Comparison of ENCODE assay signal across 16 cellular contexts in genomic region chr2:29033172-29033571, GRCh38. TPM values are rescaled to one million over a fixed set of nuclear protein-coding genes. Genes with fewer than 3 reads are reported as not detected.
DNase-seq lines count a peak whose midpoint lies in the region; ATAC-seq and TF ChIP-seq lines count a peak whose summit lies in the region.
"Had no signal": no experiment of that assay in that cellular context is flagged by ENCODE, and none has a peak within 500 bp of the region (broad histone marks: within the 10 kb centered on the region; RNA-seq: fewer than 3 reads in every experiment).

No MANE protein-coding gene starts in this region.

- peak overlapping the region; percentile 72 for H2AFZ ChIP-seq in mammary epithelial cell (ENCODE audit: low read depth, low read length)

- H3K36me3 ChIP-seq in mammary epithelial cell (ENCODE audit: insufficient read depth, low read length), result no peaks in the 10 kb centered on the region
- H3K36me3 ChIP-seq: colonic mucosa, tibial artery had no signal

- ATAC-seq in GM21528 (IDR thresholded peaks at IDR 0.05; ENCODE audit: low FRiP score, unreplicated experiment), result no peak
- ATAC-seq: activated CD4-positive, CD25-positive, alpha-beta regulatory T cell treated with anti-CD3 and anti-CD28 coated beads, Interleukin-2, amount 50 U/mL, for 24 hours had no signal

- dilution Hi-C loops in mammary epithelial cell (cut with HindIII; ENCODE audit: low sequenced_read_pairs), result no loop called here

- no peaks in the 10 kb centered on the region for H3K27me3 ChIP-seq in mammary epithelial cell (ENCODE audit: insufficient read depth, low read length)
- H3K27me3 ChIP-seq: colonic mucosa, right atrium auricular region, tibial artery had no signal

- no peak overlapping the region for H3K4me3 ChIP-seq in AG09309 (ENCODE audit: control insufficient read depth, low read depth, low read length)
- H3K4me3 ChIP-seq in mammary epithelial cell (replicated peaks in 1 of 3; ENCODE audit: insufficient read depth in 1 of 3, low read depth in 2 of 3, low read length in 3 of 3), result no peak overlapping the region
- H3K4me3 ChIP-seq: colonic mucosa, right atrium auricular region, tibial artery had no signal

- BruUV-seq in mammary epithelial cell (replicated peaks; lab: Mats Ljungman, UMichigan), result no TSS peak

- CTCF ChIA-PET in mammary epithelial cell (lab: Charles Lee; ENCODE audit: low non-redundant PET), result no interaction called here

- peak overlapping the region; percentile 10 for H3K27ac ChIP-seq in mammary epithelial cell (ENCODE audit: insufficient read depth, low read depth, low read length)
- H3K27ac ChIP-seq: colonic mucosa, right atrium auricular region, tibial artery had no signal

- no peaks in the 10 kb centered on the region for H3K9me3 ChIP-seq in mammary epithelial cell (replicated peaks; ENCODE audit: insufficient read depth, low read length)
- H3K9me3 ChIP-seq: colonic mucosa, right atrium auricular region, tibial artery had no signal

- H4K20me1 ChIP-seq in mammary epithelial cell (ENCODE audit: insufficient read depth, low read length), result no peaks in the 10 kb centered on the region

- DNase-seq in AG09309 (ENCODE audit: low read depth), result peak; percentile 10
- DNase-seq in HT1080 (ENCODE audit: low read depth), result peak; percentile 70
- DNase-seq in mammary epithelial cell, result peak; percentile 24
- peak; percentile 62 for DNase-seq in kidney tubule cell (ENCODE audit: low spot score)
- DNase-seq in activated CD4-positive, alpha-beta T cell treated with anti-CD3 and anti-CD28 coated beads for 48 hours, result no peak
- no peak for DNase-seq in DMS 273 treated with DMSO at 0.1 percent for 48 hours (lab: John Stamatoyannopoulos, UW)
- DNase-seq in cerebellar nuclear complex (lab: John Stamatoyannopoulos, UW), result no peak
- DNase-seq: activated naive CD4-positive, alpha-beta T cell; C1 segment of cervical spinal cord; colonic mucosa; MV-4-11; NCI-H510A had no signal

- H3K4me1 ChIP-seq in mammary epithelial cell (ENCODE audit: insufficient read depth, low read length), result peaks cover 16% of the 10 kb centered on the region
- H3K4me1 ChIP-seq: colonic mucosa, right atrium auricular region had no signal

- no peak for TF ChIP-seq CTCF in AG09309 (IDR thresholded peaks at IDR 0.05; ENCODE audit: control insufficient read depth, insufficient read depth, low read depth, low read length, missing control alignments)
- TF ChIP-seq CTCF in mammary epithelial cell (conservative IDR thresholded peaks at IDR 0.05 in 1 of 2, IDR thresholded peaks at IDR 0.05 in 1 of 2; ENCODE audit: extremely low read depth in 1 of 2, insufficient read depth in 1 of 2, low read depth in 1 of 2, low read length in 2 of 2), result no peak

- H3K79me2 ChIP-seq in mammary epithelial cell (ENCODE audit: insufficient read depth, low read length), result no peaks in the 10 kb centered on the region

- intact Hi-C loops in mammary epithelial cell (cut with micrococcal nuclease), result no loop called here

- WGBS in mammary epithelial cell (ENCODE audit: low coverage, missing lambda C conversion rate), result 0% methylated on average over 2 of the region's 2 CpGs

- H3K9ac ChIP-seq in mammary epithelial cell (ENCODE audit: insufficient read depth, low read length), result no peak overlapping the region

- peak overlapping the region; percentile 55 for H3K4me2 ChIP-seq in mammary epithelial cell (ENCODE audit: insufficient read depth, low read depth, low read length)

- in situ Hi-C loops in mammary epithelial cell (cut with MboI; ENCODE audit: low sequenced_read_pairs in 2 of 2), result no loop called here

RNA-seq across cellular contexts. Expression of gene PCARE, which starts 41.2 kb away (rescaled TPM):
- not detected in 2 replicates for total RNA-seq in HT1080 (2014; rRNA removed; shearing (Covaris generic))
- polyA plus RNA-seq in HT1080 (2015; cell fraction: cytosol; rRNA removed), result not detected in 2 replicates
- polyA plus RNA-seq in HT1080 (2015; cell fraction: nucleus; rRNA removed), result not detected in 2 replicates
- total RNA-seq in mammary epithelial cell, result under 1 TPM in 1 of 2 donors, not detected in 1; under 0.01 TPM
- 0.05 TPM for polyA plus RNA-seq in mammary epithelial cell
- polyA minus RNA-seq in mammary epithelial cell, result not detected
- total RNA-seq: colonic mucosa had no signal

RNA-seq across cellular contexts. Expression of gene TOGARAM2, which starts 52.1 kb away (rescaled TPM):
- 0.17 and 0.59 TPM in 2 replicates for total RNA-seq in HT1080 (2014; rRNA removed; shearing (Covaris generic))
- 0.08 and 0.12 TPM in 2 replicates for polyA plus RNA-seq in HT1080 (2015; cell fraction: cytosol; rRNA removed)
- 0.31 and 0.79 TPM in 2 replicates for polyA plus RNA-seq in HT1080 (2015; cell fraction: nucleus; rRNA removed)
- total RNA-seq in mammary epithelial cell, result not detected
- polyA plus RNA-seq in mammary epithelial cell, result 0.09 TPM
- polyA minus RNA-seq in mammary epithelial cell, result not detected

Comparison
In these comparisons a context has a peak if more than half of its experiments do, and no peak if none do; other contexts are left out.
1. DNase-seq: peak in AG09309 (single experiment), HT1080 (single experiment), mammary epithelial cell (single experiment) and kidney tubule cell (single experiment); none in activated CD4-positive, alpha-beta T cell treated with anti-CD3 and anti-CD28 coated beads for 48 hours (single experiment), DMS 273 treated with DMSO at 0.1 percent for 48 hours (single experiment) and cerebellar nuclear complex (0 of 2).